6 cellular contexts compared by ENCODE assay signal in the genomic region with DNA sequence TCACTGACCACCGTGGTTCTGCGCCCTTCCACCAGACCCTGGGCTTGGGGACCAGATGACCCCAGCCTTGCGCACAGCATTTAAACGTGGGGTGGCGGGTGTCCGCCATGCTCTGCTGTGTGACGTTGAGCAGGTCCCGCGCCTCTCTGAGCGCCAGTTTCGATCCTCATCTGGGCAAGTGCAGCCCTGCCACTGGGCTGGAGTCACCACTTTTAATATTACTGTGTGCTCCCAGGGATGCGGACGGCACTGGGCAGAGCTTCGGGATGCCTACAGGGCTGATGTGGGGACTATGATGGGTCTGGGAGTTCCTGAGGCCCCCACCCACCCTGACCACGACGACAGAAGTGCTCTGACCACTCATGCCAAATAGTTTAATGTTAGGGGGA. TPM values are rescaled to one million over a fixed set of nuclear protein-coding genes. Genes with fewer than 3 reads are reported as not detected.
DNase-seq lines count a peak whose midpoint lies in the region; ATAC-seq and TF ChIP-seq lines count a peak whose summit lies in the region.

No MANE protein-coding gene starts in this region.

- ATAC-seq in PC-3 (no peak), HG02840 (IDR thresholded peaks at IDR 0.05; ENCODE audit: low FRiP score, unreplicated experiment) (no peak), GM19328 (IDR thresholded peaks at IDR 0.05; ENCODE audit: unreplicated experiment) (no peak)
- no peak for ATAC-seq in stimulated activated memory B cell treated with anti-CD40 and anti-IgM and Interleukin-4, amounts not matched to agents 10 μg/mL and 1 μg/mL and 100 μg/mL, for 72 hours

- POLR2A ChIA-PET in PC-3 (lab: Charles Lee; ENCODE audit: unreplicated experiment), result no interaction called here

- H3K27me3 Mint-ChIP-seq in stimulated activated memory B cell treated with anti-CD40 and anti-IgM and Interleukin-4, amounts not matched to agents 10 μg/mL and 1 μg/mL and 100 μg/mL, for 72 hours, result no peaks in the 10 kb centered on the region

- peaks cover 22% of the 10 kb centered on the region for H3K4me1 Mint-ChIP-seq in stimulated activated memory B cell treated with anti-CD40 and anti-IgM and Interleukin-4, amounts not matched to agents 10 μg/mL and 1 μg/mL and 100 μg/mL, for 72 hours

- WGBS in esophagus, 2 donors, result 51 to 52% methylated on average over 16 of the region's 16 CpGs

- H3K79me2 ChIP-seq in PC-3 (ENCODE audit: low read length), result no peaks in the 10 kb centered on the region

- CTCF ChIA-PET in PC-3 (lab: Charles Lee), result interaction anchor here (1.6 to 2.9 kb wide), 3 partner anchors 10 to 28 kb away, joined by 4 to 32 read pairs (median 7); no protein-coding TSS in a partner anchor

- H3K4me1 ChIP-seq in PC-3 (ENCODE audit: insufficient read depth, low read length) (peaks cover 18% of the 10 kb centered on the region), esophagus (ENCODE audit: control insufficient read depth in 2 of 2, insufficient read depth in 2 of 2, low read length in 1 of 2) (peaks cover 9 to 33% of the 10 kb centered on the region in 2 donors)

- TF ChIP-seq CTCF in PC-3 (conservative IDR thresholded peaks at IDR 0.05; ENCODE audit: low read depth, low read length), result no peak; the same call in 1 of the 2 replicates

- BruUV-seq in PC-3 (replicated peaks; lab: Mats Ljungman, UMichigan), result no TSS peak

- peaks cover 12% of the 10 kb centered on the region for H3K36me3 Mint-ChIP-seq in stimulated activated memory B cell treated with anti-CD40 and anti-IgM and Interleukin-4, amounts not matched to agents 10 μg/mL and 1 μg/mL and 100 μg/mL, for 72 hours

- H3K9me3 Mint-ChIP-seq in stimulated activated memory B cell treated with anti-CD40 and anti-IgM and Interleukin-4, amounts not matched to agents 10 μg/mL and 1 μg/mL and 100 μg/mL, for 72 hours, result no peaks in the 10 kb centered on the region

- peak overlapping the region; percentile 98 for H3K4me2 ChIP-seq in PC-3 (ENCODE audit: low read length)

- H4K20me1 ChIP-seq in PC-3 (ENCODE audit: low read length), result no peaks in the 10 kb centered on the region

- H3K4me3 Mint-ChIP-seq in stimulated activated memory B cell treated with anti-CD40 and anti-IgM and Interleukin-4, amounts not matched to agents 10 μg/mL and 1 μg/mL and 100 μg/mL, for 72 hours, result peak overlapping the region; percentile 86

- intact Hi-C loops in PC-3 (cut with micrococcal nuclease), result loop anchor here (1.0 kb wide), 1 partner anchor 28 kb away; no protein-coding TSS in a partner anchor

- no peak for DNase-seq in PC-3
- DNase-seq in NCI-H2029 (lab: John Stamatoyannopoulos, UW), result no peak

- peak overlapping the region; percentile 93 for H2AFZ ChIP-seq in PC-3 (ENCODE audit: low read length)

- H3K27ac ChIP-seq in PC-3 (ENCODE audit: low read length) (no peak overlapping the region), esophagus (ENCODE audit: low read depth in 2 of 2, low read length in 1 of 2) (peak overlapping the region; percentile 94 to 98)

- peak overlapping the region; percentile 92 for H3K4me3 ChIP-seq in PC-3 (ENCODE audit: low read length)
- peak overlapping the region; percentile 45 to 72 for H3K4me3 ChIP-seq in esophagus (ENCODE audit: low read depth in 1 of 2, low read length in 2 of 2)

- no peaks in the 10 kb centered on the region for H3K9me2 ChIP-seq in PC-3 (replicated peaks; ENCODE audit: low read length)

- H3K36me3 ChIP-seq in PC-3 (ENCODE audit: low read depth, low read length) (no peaks in the 10 kb centered on the region), esophagus (ENCODE audit: control insufficient read depth in 2 of 2, insufficient read depth in 2 of 2, low read length in 1 of 2) (no peaks in the 10 kb centered on the region)

- H3K9ac ChIP-seq in PC-3 (ENCODE audit: low read length), result peak overlapping the region; percentile 76

- H3K27ac Mint-ChIP-seq in stimulated activated memory B cell treated with anti-CD40 and anti-IgM and Interleukin-4, amounts not matched to agents 10 μg/mL and 1 μg/mL and 100 μg/mL, for 72 hours, result peak overlapping the region; percentile 80

- H3K9me3 ChIP-seq in PC-3 (ENCODE audit: low read length), result no peaks in the 10 kb centered on the region
- no peaks in the 10 kb centered on the region for H3K9me3 ChIP-seq in esophagus (ENCODE audit: control insufficient read depth in 2 of 2, insufficient read depth in 1 of 2, low read depth in 1 of 2, low read length in 1 of 2)

- H3F3A ChIP-seq in PC-3 (ENCODE audit: low read length, unreplicated experiment), result no peaks in the 10 kb centered on the region

- H3K27me3 ChIP-seq in PC-3 (ENCODE audit: low read length) (no peaks in the 10 kb centered on the region), esophagus (ENCODE audit: control insufficient read depth in 1 of 2, insufficient read depth in 2 of 2, low read length in 2 of 2) (no peaks in the 10 kb centered on the region)

RNA-seq across cellular contexts. Expression of a gene that starts 1.2 kb away (rescaled TPM):
- total RNA-seq in PC-3 (2014; rRNA removed), result 36.3 and 50.6 TPM in 2 replicates
- 10 to 100 TPM; 43.1 to 59.3 TPM for polyA plus RNA-seq in esophagus

RNA-seq across cellular contexts. Expression of a gene that starts 8.6 kb away (rescaled TPM):
- not detected in 2 replicates for total RNA-seq in PC-3 (2014; rRNA removed)
- not detected for polyA plus RNA-seq in esophagus

RNA-seq across cellular contexts. Expression of a gene that starts 19.6 kb away (rescaled TPM):
- total RNA-seq in PC-3 (2014; rRNA removed), result not detected in 2 replicates
- under 1 TPM; 0.08 to 0.11 TPM for polyA plus RNA-seq in esophagus

RNA-seq across cellular contexts. Expression of a gene that starts 24.2 kb away (rescaled TPM):
- 499 and 686 TPM in 2 replicates for total RNA-seq in PC-3 (2014; rRNA removed)
- 100 to 1,000 TPM; 122 to 137 TPM for polyA plus RNA-seq in esophagus

RNA-seq across cellular contexts. Expression of a gene that starts 43.5 kb away (rescaled TPM):
- total RNA-seq in PC-3 (2014; rRNA removed), result 0.40 TPM in 1 of 2 replicates, not detected in the other
- polyA plus RNA-seq in esophagus, result 100 to 1,000 TPM in 1 of 2 donors, 10 to 100 TPM in 1; 62.8 to 120 TPM
